1 cellular context compared by ENCODE assay signal in the genomic region with DNA sequence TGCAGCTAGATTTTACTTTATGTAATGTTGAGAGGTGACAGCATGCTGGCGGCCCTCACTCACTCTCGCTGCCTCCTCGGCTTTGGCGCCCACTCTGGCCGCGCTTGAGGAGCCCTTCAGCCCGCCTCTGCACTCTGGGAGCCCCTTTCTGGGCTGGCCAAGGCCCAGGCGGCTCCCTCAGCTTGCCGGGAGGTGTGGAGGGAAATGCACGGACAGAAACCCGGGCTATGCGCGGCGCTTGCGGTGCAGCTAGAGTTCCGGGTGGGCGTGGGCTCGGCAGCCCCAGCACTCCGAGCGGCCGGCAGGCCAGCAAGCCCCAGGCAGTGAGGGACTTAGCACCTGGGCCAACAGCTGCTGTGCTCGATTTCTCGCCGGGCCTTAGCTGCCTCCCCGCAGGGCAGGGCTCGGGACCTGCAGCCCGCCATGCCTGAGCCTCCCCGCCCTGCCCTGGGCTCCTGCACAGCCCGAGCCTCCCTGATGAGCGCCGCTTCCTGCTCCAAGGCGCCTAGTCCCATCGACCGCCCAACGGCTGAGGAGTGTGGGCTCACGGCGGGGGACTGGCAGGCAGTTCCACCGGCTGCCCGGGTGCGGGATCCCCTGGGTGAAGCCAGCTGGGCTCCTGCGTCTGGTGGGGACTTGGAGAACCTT.
TF ChIP-seq lines count a peak whose summit lies in the region.

No MANE protein-coding gene starts in this region.

TF ChIP-seq in K562, 482 proteins besides CTCF, POLR2A, EP300 and RAD21:
- no peak for TF ChIP-seq EZH2 (IDR thresholded peaks at IDR 0.05; ENCODE audit: borderline replicate concordance, low read depth, low read length)
- TF ChIP-seq HNRNPL (IDR thresholded peaks at IDR 0.05; ENCODE audit: low read depth, low read length) = no peak
- TF ChIP-seq, protein P1, sequence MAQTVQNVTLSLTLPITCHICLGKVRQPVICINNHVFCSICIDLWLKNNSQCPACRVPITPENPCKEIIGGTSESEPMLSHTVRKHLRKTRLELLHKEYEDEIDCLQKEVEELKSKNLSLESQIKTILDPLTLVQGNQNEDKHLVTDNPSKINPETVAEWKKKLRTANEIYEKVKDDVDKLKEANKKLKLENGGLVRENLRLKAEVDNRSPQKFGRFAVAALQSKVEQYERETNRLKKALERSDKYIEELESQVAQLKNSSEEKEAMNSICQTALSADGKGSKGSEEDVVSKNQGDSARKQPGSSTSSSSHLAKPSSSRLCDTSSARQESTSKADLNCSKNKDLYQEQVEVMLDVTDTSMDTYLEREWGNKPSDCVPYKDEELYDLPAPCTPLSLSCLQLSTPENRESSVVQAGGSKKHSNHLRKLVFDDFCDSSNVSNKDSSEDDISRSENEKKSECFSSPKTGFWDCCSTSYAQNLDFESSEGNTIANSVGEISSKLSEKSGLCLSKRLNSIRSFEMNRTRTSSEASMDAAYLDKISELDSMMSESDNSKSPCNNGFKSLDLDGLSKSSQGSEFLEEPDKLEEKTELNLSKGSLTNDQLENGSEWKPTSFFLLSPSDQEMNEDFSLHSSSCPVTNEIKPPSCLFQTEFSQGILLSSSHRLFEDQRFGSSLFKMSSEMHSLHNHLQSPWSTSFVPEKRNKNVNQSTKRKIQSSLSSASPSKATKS (CRISPR knock-in tag; IDR thresholded peaks at IDR 0.05) = no peak
- TF ChIP-seq SIN3A (IDR thresholded peaks at IDR 0.05; ENCODE audit: borderline replicate concordance in 2 of 2, control insufficient read depth in 1 of 2, low read depth in 2 of 2, low read length in 2 of 2) = no peak
